ENCODE assay signal across 6 cellular contexts in the genomic region with DNA sequence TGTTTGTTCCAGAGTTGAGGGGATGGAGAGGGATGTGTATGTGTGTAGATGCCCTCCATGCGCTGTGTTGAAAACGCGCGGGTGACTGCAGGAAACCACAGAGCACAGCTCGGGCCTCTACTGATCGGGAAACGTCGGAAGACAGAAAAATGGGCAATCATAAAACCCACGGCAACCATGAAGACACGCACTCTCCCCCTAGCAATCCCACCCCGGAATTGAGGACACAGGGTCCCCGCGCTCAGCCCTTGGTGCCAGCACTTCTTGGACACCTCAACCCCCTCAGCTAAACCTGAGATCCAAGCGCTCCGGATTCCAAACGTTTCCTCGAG. TPM values are rescaled to one million over a fixed set of nuclear protein-coding genes. Genes with fewer than 3 reads are reported as not detected.
A peak's percentile ranks its signal among the peaks of the same experiment; 100 is the strongest.
DNase-seq lines count a peak whose midpoint lies in the region; ATAC-seq and TF ChIP-seq lines count a peak whose summit lies in the region.

No MANE protein-coding gene starts in this region.

- no peak for DNase-seq in RWPE2 (ENCODE audit: low spot score)
- DNase-seq in left ventricle myocardium inferior = no peak
- no peak for DNase-seq in upper lobe of right lung
- no peak for DNase-seq in cerebellum (ENCODE audit: low spot score)

- peaks cover 46% of the 10 kb centered on the region for H3K36me3 ChIP-seq in RWPE2 (ENCODE audit: low read depth)
- H3K36me3 ChIP-seq in left ventricle myocardium inferior = peaks cover 36% of the 10 kb centered on the region
- H3K36me3 ChIP-seq in upper lobe of right lung = peaks cover 33% of the 10 kb centered on the region

- intact Hi-C loops in left ventricle myocardium inferior (cut with micrococcal nuclease) (no loop called here), upper lobe of right lung (cut with DNase I) (no loop called here)

- H3K4me3 ChIP-seq in RWPE2 (ENCODE audit: severe bottlenecking) = peak overlapping the region; percentile 71
- peak overlapping the region; percentile 81 for H3K4me3 ChIP-seq in left ventricle myocardium inferior
- peak overlapping the region; percentile 88 for H3K4me3 ChIP-seq in upper lobe of right lung

- no peak for TF ChIP-seq CTCF in RWPE2 (IDR thresholded peaks at IDR 0.05; ENCODE audit: poor library complexity, severe bottlenecking)
- no peak for TF ChIP-seq CTCF in left ventricle myocardium inferior (IDR thresholded peaks at IDR 0.05; ENCODE audit: borderline replicate concordance)
- TF ChIP-seq CTCF in upper lobe of right lung (IDR thresholded peaks at IDR 0.05) = no peak

- H3K27me3 ChIP-seq in RWPE2 (ENCODE audit: insufficient read depth, poor library complexity, severe bottlenecking) = no peaks in the 10 kb centered on the region
- no peaks in the 10 kb centered on the region for H3K27me3 ChIP-seq in left ventricle myocardium inferior (ENCODE audit: low read depth)
- H3K27me3 ChIP-seq in upper lobe of right lung = no peaks in the 10 kb centered on the region

- no peaks in the 10 kb centered on the region for H3K9me3 ChIP-seq in RWPE2 (ENCODE audit: severe bottlenecking)
- no peaks in the 10 kb centered on the region for H3K9me3 ChIP-seq in left ventricle myocardium inferior (replicated peaks)
- H3K9me3 ChIP-seq in upper lobe of right lung = no peaks in the 10 kb centered on the region

- H3K27ac ChIP-seq in RWPE2 (ENCODE audit: poor library complexity, severe bottlenecking) = peak overlapping the region; percentile 86
- H3K27ac ChIP-seq in left ventricle myocardium inferior (replicated peaks) = peak overlapping the region; percentile 91
- H3K27ac ChIP-seq in upper lobe of right lung = peak overlapping the region; percentile 89

- ATAC-seq in GM21515 (IDR thresholded peaks at IDR 0.05; ENCODE audit: unreplicated experiment) (peak; percentile 21), RWPE2 (ENCODE audit: low read depth) (peak; percentile 13), upper lobe of right lung (peak; percentile 47), GM18498 (IDR thresholded peaks at IDR 0.05; ENCODE audit: unreplicated experiment) (no peak)

- H3K4me1 ChIP-seq in RWPE2 (ENCODE audit: insufficient read depth, poor library complexity, severe bottlenecking) (peaks cover 9% of the 10 kb centered on the region), left ventricle myocardium inferior (peaks cover 72% of the 10 kb centered on the region), upper lobe of right lung (peaks cover 36% of the 10 kb centered on the region)

RNA-seq across cellular contexts. Expression of gene UQCC3, which starts 0.2 kb away (rescaled TPM):
- total RNA-seq in left ventricle myocardium inferior (6.9 TPM), upper lobe of right lung (5.7 TPM), cerebellum (3.1 TPM)

RNA-seq across cellular contexts. Expression of gene LBHD1, which starts 0.8 kb away (rescaled TPM):
- total RNA-seq in left ventricle myocardium inferior (2.1 TPM), upper lobe of right lung (6.1 TPM), cerebellum (5.1 TPM)

RNA-seq across cellular contexts. Expression of gene CSKMT, which starts 6.1 kb away (rescaled TPM):
- total RNA-seq in left ventricle myocardium inferior (5.0 TPM), upper lobe of right lung (14.6 TPM), cerebellum (9.6 TPM)

RNA-seq across cellular contexts. Expression of gene C11orf98, which starts 6.2 kb away (rescaled TPM):
- total RNA-seq in left ventricle myocardium inferior (31.1 TPM), upper lobe of right lung (41.7 TPM), cerebellum (14.1 TPM)

RNA-seq across cellular contexts. Expression of gene UBXN1, which starts 7.6 kb away (rescaled TPM):
- total RNA-seq in left ventricle myocardium inferior (82.3 TPM), upper lobe of right lung (95.2 TPM), cerebellum (35.4 TPM)
